ENCODE assay signal across 10 cellular contexts in genomic region chr6:73779943-73780342, GRCh38.
"Had no signal": no experiment of that assay in that cellular context is flagged by ENCODE, and none has a peak within 500 bp of the region (broad histone marks: within the 10 kb centered on the region; RNA-seq: fewer than 3 reads in every experiment).

No MANE protein-coding gene starts in this region.

- FAIRE-seq: H1, H54 had no signal

- H3K9ac ChIP-seq: GM23248 had no signal

- H3K4me2 ChIP-seq: GM23338 had no signal

- ATAC-seq: GM23338, HCT116 had no signal

- DNase-seq: GM23248, GOT3, H7, H9, HFFc6 had no signal

- H3K36me3 ChIP-seq: HAP-1 had no signal

- H3K9me3 ChIP-seq: HAP-1 had no signal

- H3K4me3 ChIP-seq: GM23248, GM23338, HAP-1 had no signal

- H2AFZ ChIP-seq: GM23248, GM23338 had no signal

- H3K4me1 ChIP-seq: HAP-1 had no signal

- H3K27ac ChIP-seq: GM23248 had no signal

- H3K9me3 Mint-ChIP-seq: GM23338, H9, HFFc6 had no signal

- H3K4me3 Mint-ChIP-seq: GM23338, H9, HFFc6 had no signal

- H3K27ac Mint-ChIP-seq: GM23338, H9, HFFc6 had no signal

- H3K4me1 Mint-ChIP-seq: GM23338, H9 had no signal
